In genomic region chr15:55842897-55843296, GRCh38 we compare ENCODE assay signal across 3 cellular contexts.
DNase-seq lines count a peak whose midpoint lies in the region; ATAC-seq, FAIRE-seq and TF ChIP-seq lines count a peak whose summit lies in the region.
"Not testable (repeated sequence)": the region's sequence is repeated elsewhere in the genome, so short reads cannot be mapped to it uniquely, and the experiment has no call there.

No MANE protein-coding gene starts in this region.

- peaks cover 29% of the 10 kb centered on the region for H3K36me3 Mint-ChIP-seq in endothelial cell (ENCODE audit: low read depth, unreplicated experiment)

- H3K4me1 ChIP-seq in K562 (replicated peaks in 1 of 2; ENCODE audit: control insufficient read depth in 2 of 2, insufficient read depth in 2 of 2, low read length in 2 of 2); HepG2 (ENCODE audit: insufficient read depth, low read length): not testable (repeated sequence)

- not testable (repeated sequence) for H3K9ac ChIP-seq in K562 (ENCODE audit: insufficient read depth in 1 of 2, low read depth in 2 of 2, low read length in 2 of 2); HepG2 (ENCODE audit: insufficient read depth, low read depth, low read length)

- H3K36me3 ChIP-seq in K562 (ENCODE audit: control insufficient read depth, insufficient read depth, low read length), result peaks cover 10% of the 10 kb centered on the region; the same call in 2 of the 3 replicates
- not testable (repeated sequence) for H3K36me3 ChIP-seq in HepG2 (replicated peaks in 1 of 2; ENCODE audit: control insufficient read depth in 1 of 2, insufficient read depth in 2 of 2, low read length in 2 of 2)

- H3K4me2 ChIP-seq in K562 (ENCODE audit: insufficient read depth, low read length); HepG2 (ENCODE audit: low read depth, low read length): not testable (repeated sequence)

- H3K4me1 Mint-ChIP-seq in endothelial cell (ENCODE audit: unreplicated experiment), result not testable (repeated sequence)

- in situ Hi-C loops in K562 (cut with MboI); HepG2 (cut with HindIII; ENCODE audit: extremely low pct_ligation_motif_present, low pct_unique_long_range_greater_than_20kb): not testable (repeated sequence)

- H3K4me3 ChIP-seq in K562; HepG2 (replicated peaks in 1 of 3; ENCODE audit: insufficient read depth in 1 of 3, low read depth in 2 of 3, low read length in 3 of 3): not testable (repeated sequence)

- H2AFZ ChIP-seq in K562 (ENCODE audit: low read depth, low read length); HepG2 (ENCODE audit: low read length): not testable (repeated sequence)

- H3K27ac Mint-ChIP-seq in endothelial cell (ENCODE audit: unreplicated experiment), result not testable (repeated sequence)

- not testable (repeated sequence) for H3K27ac ChIP-seq in K562 (ENCODE audit: extremely low read depth, low read depth, low read length); HepG2 (ENCODE audit: extremely low read length, insufficient read depth, low read length)

- not testable (repeated sequence) for FAIRE-seq in K562 (lab: Jason Lieb, UNC); HepG2 (lab: Jason Lieb, UNC)

- not testable (repeated sequence) for TF ChIP-seq RAD21 in K562 (CRISPR knock-in tag; conservative IDR thresholded peaks at IDR 0.05 in 1 of 2, IDR thresholded peaks at IDR 0.05 in 1 of 2); HepG2 (CRISPR knock-in tag; IDR thresholded peaks at IDR 0.05)

- not testable (repeated sequence) for TF ChIP-seq CTCF in K562 (IDR thresholded peaks at IDR 0.05 in 2 of 3, conservative IDR thresholded peaks at IDR 0.05 in 1 of 3; ENCODE audit: insufficient read depth in 2 of 3, low read depth in 1 of 3, low read length in 3 of 3); endothelial cell (IDR thresholded peaks at IDR 0.05; ENCODE audit: unreplicated experiment); HepG2 (CRISPR knock-in tag; IDR thresholded peaks at IDR 0.05)

- H3K9me3 Mint-ChIP-seq in endothelial cell (ENCODE audit: unreplicated experiment), result not testable (repeated sequence)

- TF ChIP-seq POLR2A in K562 (conservative IDR thresholded peaks at IDR 0.05); HepG2 (IDR thresholded peaks at IDR 0.05; ENCODE audit: insufficient read depth in 1 of 2, low read depth in 2 of 2, low read length in 2 of 2): not testable (repeated sequence)

- POLR2A ChIA-PET in K562 (lab: Yijun Ruan, JAX); HepG2 (lab: Yijun Ruan, JAX): not testable (repeated sequence)

- H3K27me3 Mint-ChIP-seq in endothelial cell (ENCODE audit: unreplicated experiment), result not testable (repeated sequence)

- ATAC-seq in K562, HepG2: not testable (repeated sequence)

- 60% methylated on average over 4 of the region's 4 CpGs for WGBS in K562 (ENCODE audit: insufficient coverage, low coverage, missing lambda C conversion rate)
- WGBS in HepG2 (ENCODE audit: low lambda C conversion rate), result 93% methylated on average over 4 of the region's 4 CpGs

- H3K4me3 Mint-ChIP-seq in endothelial cell (ENCODE audit: unreplicated experiment), result peak overlapping the region; percentile 2

- not testable (repeated sequence) for TF ChIP-seq EP300 in K562 (IDR thresholded peaks at IDR 0.05; ENCODE audit: low read length); HepG2 (IDR thresholded peaks at IDR 0.05; ENCODE audit: low read depth in 2 of 2, low read length in 2 of 2); HepG2 (CRISPR knock-in tag; IDR thresholded peaks at IDR 0.05; ENCODE audit: borderline replicate concordance)

- not testable (repeated sequence) for H4K20me1 ChIP-seq in K562 (replicated peaks; ENCODE audit: control insufficient read depth, insufficient read depth, low read length); HepG2 (ENCODE audit: insufficient read depth, low read length)

- H3K9me3 ChIP-seq in K562 (replicated peaks; ENCODE audit: control insufficient read depth, insufficient read depth, low read depth, low read length); HepG2 (ENCODE audit: low read length): not testable (repeated sequence)

- DNase-seq in K562 (ENCODE audit: extremely low read depth in 1 of 4, low spot score in 3 of 4); endothelial cell (ENCODE audit: low spot score); HepG2 (ENCODE audit: low spot score): not testable (repeated sequence)

- not testable (repeated sequence) for BruUV-seq in K562 (replicated peaks; lab: Mats Ljungman, UMichigan); HepG2 (replicated peaks; lab: Mats Ljungman, UMichigan)

- not testable (repeated sequence) for H3K27me3 ChIP-seq in K562 (ENCODE audit: control insufficient read depth in 2 of 2, insufficient read depth in 2 of 2, low read length in 2 of 2); HepG2 (ENCODE audit: control insufficient read depth in 1 of 2, insufficient read depth in 2 of 2, low read length in 2 of 2)

- CTCF ChIA-PET in K562 (lab: Yijun Ruan, JAX; ENCODE audit: low intra/inter-chr PET ratio); HepG2 (lab: Yijun Ruan, JAX; ENCODE audit: low intra/inter-chr PET ratio, low total read pairs): not testable (repeated sequence)

- not testable (repeated sequence) for H3K79me2 ChIP-seq in K562 (ENCODE audit: control insufficient read depth, insufficient read depth, low read length); HepG2 (ENCODE audit: insufficient read depth, low read length)

- intact Hi-C loops in K562 (cut with micrococcal nuclease); HepG2 (cut with micrococcal nuclease; ENCODE audit: unreplicated experiment): not testable (repeated sequence)

- not testable (repeated sequence) for H3K9me1 ChIP-seq in K562 (ENCODE audit: control insufficient read depth, insufficient read depth, low read length)

TF ChIP-seq in K562, 482 proteins besides CTCF, POLR2A, EP300 and RAD21:
- TF ChIP-seq ZNF431 (CRISPR knock-in tag; IDR thresholded peaks at IDR 0.05), result peak; percentile 94

TF ChIP-seq in HepG2, 621 proteins besides CTCF, POLR2A, EP300 and RAD21:
- peak; percentile 82; the same call in 1 of the 2 replicates for TF ChIP-seq ZNF431 (CRISPR knock-in tag; IDR thresholded peaks at IDR 0.05; ENCODE audit: borderline replicate concordance, low read depth)
